In genomic region chr22:17628304-17629166, GRCh38 we compare ENCODE assay signal across 8 cellular contexts. TPM values are rescaled to one million over a fixed set of nuclear protein-coding genes. Genes with fewer than 3 reads are reported as not detected.
DNase-seq lines count a peak whose midpoint lies in the region; ATAC-seq and TF ChIP-seq lines count a peak whose summit lies in the region.

Gene ATP6V1E1 (minus strand): TSS chr22:17628749. CDS start chr22:17628635, 114 bp downstream.

- H3K27me3 Mint-ChIP-seq in activated CD4-positive, alpha-beta T cell treated with anti-CD3 and anti-CD28 coated beads for 36 hours: no peaks in the 10 kb centered on the region

- H3K27me3 ChIP-seq in kidney epithelial cell (ENCODE audit: control insufficient read depth, insufficient read depth, low read length): no peaks in the 10 kb centered on the region

- intact Hi-C loops in activated CD4-positive, alpha-beta T cell treated with anti-CD3 and anti-CD28 coated beads for 36 hours (cut with DNase I, micrococcal nuclease): loop anchor here (1.0 to 10.0 kb wide), 6 partner anchors 10 to 544 kb away; partner anchors contain the start of genes BCL2L13 (in 2 of the 2), IL17RA (in 2 of the 2) and HDHD5 (in 1 of the 2)

- peaks cover 2% of the 10 kb centered on the region for H3K36me3 Mint-ChIP-seq in activated CD4-positive, alpha-beta T cell treated with anti-CD3 and anti-CD28 coated beads for 36 hours (ENCODE audit: low read depth)

- CTCF ChIA-PET in activated CD4-positive, alpha-beta T cell treated with anti-CD3 and anti-CD28 coated beads for 36 hours (lab: Charles Lee): no interaction called here

- ATAC-seq in HG03442 (IDR thresholded peaks at IDR 0.05; ENCODE audit: unreplicated experiment): peak; percentile 99
- ATAC-seq in activated CD4-positive, alpha-beta T cell treated with anti-CD3 and anti-CD28 coated beads for 36 hours: peak; percentile 100

- H3K27ac Mint-ChIP-seq in activated CD4-positive, alpha-beta T cell treated with anti-CD3 and anti-CD28 coated beads for 36 hours: peak within 1 kb of the TSS; percentile 93

- no peaks in the 10 kb centered on the region for H3K36me3 ChIP-seq in kidney epithelial cell (ENCODE audit: control insufficient read depth, insufficient read depth, low read length)

- no peaks in the 10 kb centered on the region for H3K9me3 Mint-ChIP-seq in activated CD4-positive, alpha-beta T cell treated with anti-CD3 and anti-CD28 coated beads for 36 hours (ENCODE audit: low read depth)

- peak; percentile 97 for DNase-seq in Ammon's horn (ENCODE audit: low spot score)
- DNase-seq in GM19238 (ENCODE audit: insufficient read length, low spot score): peak; percentile 91
- DNase-seq in NCI-H524 (lab: John Stamatoyannopoulos, UW): peak; percentile 90 to 95
- DNase-seq in activated CD4-positive, alpha-beta T cell treated with anti-CD3 and anti-CD28 coated beads for 36 hours: peak; percentile 96
- DNase-seq in choroid plexus epithelial cell (ENCODE audit: low read depth): peak; percentile 99
- DNase-seq in kidney epithelial cell (ENCODE audit: low read depth): peak; percentile 93
- DNase-seq in stimulated activated CD4-positive, alpha-beta T cell treated with anti-CD3 and anti-CD28 coated beads, Interleukin-15, amount 100 ng/mL, for 48 hours (ENCODE audit: low read depth in 2 of 2): peak; percentile 84 to 90

- POLR2A ChIA-PET in activated CD4-positive, alpha-beta T cell treated with anti-CD3 and anti-CD28 coated beads for 36 hours (lab: Charles Lee): no interaction called here

- peak within 1 kb of the TSS; percentile 95 for H3K4me3 Mint-ChIP-seq in activated CD4-positive, alpha-beta T cell treated with anti-CD3 and anti-CD28 coated beads for 36 hours

- peaks cover 19% of the 10 kb centered on the region for H3K4me1 Mint-ChIP-seq in activated CD4-positive, alpha-beta T cell treated with anti-CD3 and anti-CD28 coated beads for 36 hours

- no peak for TF ChIP-seq CTCF in choroid plexus epithelial cell (conservative IDR thresholded peaks at IDR 0.05; ENCODE audit: low read depth, low read length)
- no peak for TF ChIP-seq CTCF in kidney epithelial cell (IDR thresholded peaks at IDR 0.05; ENCODE audit: insufficient read depth, low read length, poor library complexity, severe bottlenecking)

- peak within 1 kb of the TSS; percentile 81 for H3K4me3 ChIP-seq in choroid plexus epithelial cell (ENCODE audit: low read depth, low read length)
- peak within 1 kb of the TSS; percentile 99 for H3K4me3 ChIP-seq in kidney epithelial cell (ENCODE audit: low read depth, low read length)

RNA-seq across cellular contexts. Expression of gene ATP6V1E1, which starts in this region (rescaled TPM):
- total RNA-seq in activated CD4-positive, alpha-beta T cell treated with anti-CD3 and anti-CD28 coated beads for 36 hours: 10 to 100 TPM; 83.5 to 95.6 TPM
- 161 and 172 TPM in 2 replicates for total RNA-seq in kidney epithelial cell

Comparison
In these comparisons a context has a peak if more than half of its experiments do, and no peak if none do; other contexts are left out.
1. Peak in every context shown above with its lines: DNase-seq, ATAC-seq and H3K4me3 ChIP-seq.